ENCODE assay signal across 25 cellular contexts in the genomic region with DNA sequence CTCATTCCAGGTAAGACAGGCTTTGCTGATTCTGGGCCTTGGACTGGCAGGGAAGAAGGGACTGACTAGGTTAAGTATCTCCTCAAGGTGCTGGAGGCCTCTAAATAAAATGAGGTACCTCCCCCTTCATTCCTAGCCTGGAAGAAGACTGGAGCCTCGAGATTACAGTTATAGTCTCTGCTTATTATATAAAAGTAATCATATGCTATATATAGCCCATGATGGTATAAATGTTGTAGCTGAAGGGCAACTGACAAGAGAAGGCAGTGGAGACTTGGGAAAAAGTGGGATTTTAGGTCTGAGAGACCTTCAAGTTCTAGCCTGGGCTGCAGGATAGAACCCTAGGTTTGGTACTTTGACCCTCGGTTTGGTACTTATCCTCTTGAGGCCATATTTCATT.
"Had no signal": no experiment of that assay in that cellular context is flagged by ENCODE, and none has a peak within 500 bp of the region (broad histone marks: within the 10 kb centered on the region; RNA-seq: fewer than 3 reads in every experiment).

No MANE protein-coding gene starts in this region.

- H3K36me3 Mint-ChIP-seq: naive thymus-derived CD8-positive, alpha-beta T cell; natural killer cell treated with Interleukin-12 subunit alpha and Interleukin-12 subunit beta and Interleukin-15 and Interleukin-18, amount 100 ng/mL, for 72 hours; stimulated activated effector memory CD8-positive, alpha-beta T cell treated with anti-CD3 and anti-CD28 coated beads, Interleukin-12 subunit alpha, Interleukin-12 subunit beta, amount 100 ng/mL, for 72 hours; stimulated activated naive B cell treated with anti-CD40 and anti-IgM and Interleukin-4, amounts not matched to agents 10 μg/mL and 1 μg/mL and 100 μg/mL, for 72 hours had no signal

- DNase-seq: naive thymus-derived CD8-positive, alpha-beta T cell; nephron progenitor cell; pancreas; right cardiac atrium; right lobe of liver; sigmoid colon; small intestine; stimulated activated CD4-positive, alpha-beta T cell treated with anti-CD3 and anti-CD28 coated beads, Interleukin-15, amount 100 ng/mL, for 24 hours; stimulated activated CD4-positive, alpha-beta T cell treated with anti-CD3 and anti-CD28 coated beads, Interleukin-2, amount 100 ng/mL, for 24 hours; stimulated activated CD4-positive, alpha-beta T cell treated with anti-CD3 and anti-CD28 coated beads, Interleukin-2, amount 100 ng/mL, for 48 hours; stimulated activated CD4-positive, alpha-beta T cell treated with anti-CD3 and anti-CD28 coated beads, Interleukin-4, amount 100 ng/mL, for 24 hours; stimulated activated naive B cell treated with anti-CD40 and anti-IgM and Interleukin-4, amounts not matched to agents 10 μg/mL and 1 μg/mL and 100 μg/mL, for 72 hours; stimulated activated naive CD4-positive, alpha-beta T cell treated with Interleukin-2 at 50 U/mL for 16 hours; thyroid gland; trophoblast cell; upper lobe of left lung had no signal

- H3K9me3 ChIP-seq: neutrophil, pancreas, prostate gland, right lobe of liver, sigmoid colon, thoracic aorta, thyroid gland, tibial nerve, upper lobe of left lung, vagina had no signal

- H3K4me1 Mint-ChIP-seq: nephron progenitor cell; neural crest cell; stimulated activated effector memory CD8-positive, alpha-beta T cell treated with anti-CD3 and anti-CD28 coated beads, Interleukin-12 subunit alpha, Interleukin-12 subunit beta, amount 100 ng/mL, for 72 hours; stimulated activated naive B cell treated with anti-CD40 and anti-IgM and Interleukin-4, amounts not matched to agents 10 μg/mL and 1 μg/mL and 100 μg/mL, for 72 hours had no signal

- H3K4me1 ChIP-seq: pancreas, prostate gland, right lobe of liver, sigmoid colon, thyroid gland, tibial nerve, upper lobe of left lung, vagina had no signal

- H3K27me3 Mint-ChIP-seq: naive thymus-derived CD8-positive, alpha-beta T cell; natural killer cell treated with Interleukin-12 subunit alpha and Interleukin-12 subunit beta and Interleukin-15 and Interleukin-18, amount 100 ng/mL, for 72 hours; stimulated activated naive CD8-positive, alpha-beta T cell treated with anti-CD3 and anti-CD28 coated beads, Interleukin-15, Interleukin-2, amounts not matched to agents 100 ng/mL and 50 ng/mL, for 24 hours had no signal

- H3K27ac Mint-ChIP-seq: natural killer cell treated with Interleukin-12 subunit alpha and Interleukin-12 subunit beta and Interleukin-15 and Interleukin-18, amount 100 ng/mL, for 72 hours; nephron progenitor cell; stimulated activated effector memory CD8-positive, alpha-beta T cell treated with anti-CD3 and anti-CD28 coated beads, Interleukin-12 subunit alpha, Interleukin-12 subunit beta, amount 100 ng/mL, for 72 hours; stimulated activated naive B cell treated with anti-CD40 and anti-IgM and Interleukin-4, amounts not matched to agents 10 μg/mL and 1 μg/mL and 100 μg/mL, for 72 hours; stimulated activated naive CD8-positive, alpha-beta T cell treated with anti-CD3 and anti-CD28 coated beads, Interleukin-15, Interleukin-2, amounts not matched to agents 100 ng/mL and 50 ng/mL, for 24 hours had no signal

- ATAC-seq: naive thymus-derived CD8-positive, alpha-beta T cell; natural killer cell treated with Interleukin-12 subunit alpha and Interleukin-12 subunit beta and Interleukin-15 and Interleukin-18, amount 100 ng/mL, for 72 hours; pancreas; right cardiac atrium; right lobe of liver; stimulated activated effector memory CD8-positive, alpha-beta T cell treated with anti-CD3 and anti-CD28 coated beads, Interleukin-12 subunit alpha, Interleukin-12 subunit beta, amount 100 ng/mL, for 72 hours; stimulated activated naive B cell treated with anti-CD40 and anti-IgM and Interleukin-4, amounts not matched to agents 10 μg/mL and 1 μg/mL and 100 μg/mL, for 72 hours had no signal

- H3K4me3 ChIP-seq: pancreas, prostate gland, right lobe of liver, sigmoid colon, thoracic aorta, thyroid gland, tibial nerve, upper lobe of left lung, vagina had no signal

- H3K4me3 Mint-ChIP-seq: naive thymus-derived CD8-positive, alpha-beta T cell; natural killer cell treated with Interleukin-12 subunit alpha and Interleukin-12 subunit beta and Interleukin-15 and Interleukin-18, amount 100 ng/mL, for 72 hours; nephron progenitor cell; neural crest cell; stimulated activated effector memory CD8-positive, alpha-beta T cell treated with anti-CD3 and anti-CD28 coated beads, Interleukin-12 subunit alpha, Interleukin-12 subunit beta, amount 100 ng/mL, for 72 hours; stimulated activated naive B cell treated with anti-CD40 and anti-IgM and Interleukin-4, amounts not matched to agents 10 μg/mL and 1 μg/mL and 100 μg/mL, for 72 hours; stimulated activated naive CD8-positive, alpha-beta T cell treated with anti-CD3 and anti-CD28 coated beads, Interleukin-15, Interleukin-2, amounts not matched to agents 100 ng/mL and 50 ng/mL, for 24 hours had no signal

- H3K9me3 Mint-ChIP-seq: naive thymus-derived CD8-positive, alpha-beta T cell; natural killer cell treated with Interleukin-12 subunit alpha and Interleukin-12 subunit beta and Interleukin-15 and Interleukin-18, amount 100 ng/mL, for 72 hours; nephron progenitor cell; neural crest cell; stimulated activated effector memory CD8-positive, alpha-beta T cell treated with anti-CD3 and anti-CD28 coated beads, Interleukin-12 subunit alpha, Interleukin-12 subunit beta, amount 100 ng/mL, for 72 hours had no signal

- H3K27me3 ChIP-seq: neutrophil, pancreas, right lobe of liver, sigmoid colon, thyroid gland, tibial nerve, upper lobe of left lung, vagina had no signal

- H3K27ac ChIP-seq: neutrophil, pancreas, prostate gland, right lobe of liver, sigmoid colon, thoracic aorta, thyroid gland, tibial nerve, upper lobe of left lung, vagina had no signal

- H3K36me3 ChIP-seq: neutrophil, pancreas, prostate gland, right lobe of liver, sigmoid colon, thoracic aorta, thyroid gland, tibial nerve, upper lobe of left lung, vagina had no signal
